8 cellular contexts compared by ENCODE assay signal in the genomic region with DNA sequence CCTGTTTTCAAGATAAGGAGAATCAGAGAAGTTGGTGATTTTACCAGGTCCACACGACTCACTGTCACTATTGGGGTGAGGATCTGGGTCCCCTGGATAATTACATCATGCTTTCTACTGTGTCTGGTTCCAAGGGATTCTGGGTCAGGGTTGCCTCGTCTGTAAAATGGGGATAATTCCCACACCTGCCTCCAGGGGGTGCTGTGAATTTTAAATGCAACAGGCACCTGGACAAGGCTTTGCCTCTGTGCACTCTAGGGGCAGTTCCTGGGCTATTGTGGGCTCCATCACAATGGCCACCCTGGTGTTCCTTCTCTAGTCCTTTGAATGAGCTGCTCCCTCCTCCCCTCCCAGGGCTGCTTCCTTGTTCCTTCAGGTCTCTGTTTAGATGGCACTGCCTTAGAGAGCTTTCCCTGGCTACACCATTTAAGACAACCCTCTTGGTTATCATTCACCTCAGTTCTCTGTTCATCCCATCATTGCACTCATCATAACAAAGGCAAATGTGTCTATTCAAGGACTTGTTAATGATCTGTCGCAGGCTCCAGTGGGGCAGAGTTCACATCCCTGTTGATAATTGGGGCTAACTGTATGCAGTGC.
DNase-seq lines count a peak whose midpoint lies in the region; ATAC-seq and TF ChIP-seq lines count a peak whose summit lies in the region.

No MANE protein-coding gene starts in this region.

- CTCF ChIA-PET in AG04450 (lab: Charles Lee), result interaction anchor here (0.6 to 1.2 kb wide), 2 partner anchors 10 to 69 kb away, joined by 3 to 6 read pairs; no protein-coding TSS in a partner anchor
- CTCF ChIA-PET in OCI-LY7 (lab: Charles Lee; ENCODE audit: unreplicated experiment), result no interaction called here

- no peaks in the 10 kb centered on the region for H3K9me2 ChIP-seq in OCI-LY7 (ENCODE audit: insufficient read depth, low read length)

- no peak overlapping the region for H3K4me2 ChIP-seq in OCI-LY7 (ENCODE audit: low read length)

- DNase-seq in AG04450 (ENCODE audit: low read depth, low spot score) (no peak), OCI-LY7 (ENCODE audit: low spot score) (peak; percentile 61), iPS DF 6.9 (ENCODE audit: low read depth, low spot score) (peak; percentile 75), G401 (ENCODE audit: low spot score) (no peak)
- DNase-seq in activated naive CD8-positive, alpha-beta T cell treated with anti-CD3 and anti-CD28 coated beads, Interleukin-2, amount 10 ng/mL, durations not matched to agents 7 days and 5 days, result peak; percentile 56
- DNase-seq in stimulated activated CD4-positive, alpha-beta T cell treated with anti-CD3 and anti-CD28 coated beads, Interleukin-2, amount 100 ng/mL, for 48 hours, result peak; percentile 57 to 64

- H3K4me1 Mint-ChIP-seq in activated naive CD8-positive, alpha-beta T cell treated with anti-CD3 and anti-CD28 coated beads, Interleukin-2, amount 10 ng/mL, durations not matched to agents 7 days and 5 days, result no peaks in the 10 kb centered on the region

- intact Hi-C loops in OCI-LY7 (cut with micrococcal nuclease; ENCODE audit: unreplicated experiment), result no loop called here

- H3K4me3 ChIP-seq in AG04450 (ENCODE audit: low read depth, low read length) (no peak overlapping the region), OCI-LY7 (ENCODE audit: low read depth, low read length, poor library complexity, severe bottlenecking) (no peak overlapping the region), iPS DF 6.9 (ENCODE audit: low read length) (no peak overlapping the region)

- H3K4me3 Mint-ChIP-seq in activated naive CD8-positive, alpha-beta T cell treated with anti-CD3 and anti-CD28 coated beads, Interleukin-2, amount 10 ng/mL, durations not matched to agents 7 days and 5 days, result no peak overlapping the region

- H3K79me2 ChIP-seq in OCI-LY7 (ENCODE audit: insufficient read depth, low read depth, low read length), result no peaks in the 10 kb centered on the region

- no peaks in the 10 kb centered on the region for H3K27me3 Mint-ChIP-seq in activated naive CD8-positive, alpha-beta T cell treated with anti-CD3 and anti-CD28 coated beads, Interleukin-2, amount 10 ng/mL, durations not matched to agents 7 days and 5 days

- H3K36me3 ChIP-seq in OCI-LY7 (ENCODE audit: insufficient read depth, low read length) (no peaks in the 10 kb centered on the region), iPS DF 6.9 (ENCODE audit: control insufficient read depth, insufficient read depth, low read length) (no peaks in the 10 kb centered on the region)

- WGBS in iPS DF 6.9 (ENCODE audit: insufficient coverage, insufficient read length), result no CpG with 5 or more reads among the region's 3 CpGs

- H2AFZ ChIP-seq in OCI-LY7 (ENCODE audit: low read length), result no peak overlapping the region

- H3K9me3 ChIP-seq in AG04450 (ENCODE audit: control insufficient read depth, insufficient read depth, low read length), result no peaks in the 10 kb centered on the region
- no peaks in the 10 kb centered on the region for H3K9me3 ChIP-seq in OCI-LY7 (ENCODE audit: low read length)
- no peaks in the 10 kb centered on the region for H3K9me3 ChIP-seq in iPS DF 6.9 (ENCODE audit: control insufficient read depth, insufficient read depth, low read length)

- no peaks in the 10 kb centered on the region for H4K20me1 ChIP-seq in OCI-LY7 (ENCODE audit: insufficient read depth, low read length)

- H3K27me3 ChIP-seq in AG04450 (ENCODE audit: control insufficient read depth, insufficient read depth, low read length) (peaks cover 32% of the 10 kb centered on the region), iPS DF 6.9 (ENCODE audit: control insufficient read depth, insufficient read depth, low read length) (no peaks in the 10 kb centered on the region; the same call in 1 of the 2 replicates)

- no peaks in the 10 kb centered on the region for H3K9me3 Mint-ChIP-seq in activated naive CD8-positive, alpha-beta T cell treated with anti-CD3 and anti-CD28 coated beads, Interleukin-2, amount 10 ng/mL, durations not matched to agents 7 days and 5 days

- POLR2A ChIA-PET in AG04450 (lab: Yijun Ruan, JAX) (no interaction called here), OCI-LY7 (lab: Charles Lee) (interaction anchor here (0.6 kb wide), 1 partner anchor 583 kb away, joined by 3 read pairs; no protein-coding TSS in a partner anchor)
- POLR2A ChIA-PET in activated naive CD8-positive, alpha-beta T cell treated with anti-CD3 and anti-CD28 coated beads, Interleukin-2, amount 10 ng/mL, durations not matched to agents 7 days and 5 days (lab: Charles Lee), result no interaction called here

- ATAC-seq in activated naive CD8-positive, alpha-beta T cell treated with anti-CD3 and anti-CD28 coated beads, Interleukin-2, amount 10 ng/mL, durations not matched to agents 7 days and 5 days (ENCODE audit: low read depth), result peak; percentile 54
- no peak for ATAC-seq in HG02981 (IDR thresholded peaks at IDR 0.05; ENCODE audit: unreplicated experiment)

- in situ Hi-C loops in G401 (cut with HindIII; ENCODE audit: low sequenced_read_pairs), result no loop called here

- no TSS peak for BruUV-seq in OCI-LY7 (replicated peaks; lab: Mats Ljungman, UMichigan)

- H3K4me1 ChIP-seq in OCI-LY7 (ENCODE audit: insufficient read depth, low read length, poor library complexity, severe bottlenecking), result no peaks in the 10 kb centered on the region
- H3K4me1 ChIP-seq in iPS DF 6.9 (ENCODE audit: control insufficient read depth, insufficient read depth, low read length), result peaks cover 6% of the 10 kb centered on the region; the same call in 1 of the 2 replicates

- H3K36me3 Mint-ChIP-seq in activated naive CD8-positive, alpha-beta T cell treated with anti-CD3 and anti-CD28 coated beads, Interleukin-2, amount 10 ng/mL, durations not matched to agents 7 days and 5 days, result no peaks in the 10 kb centered on the region

- H3K27ac Mint-ChIP-seq in activated naive CD8-positive, alpha-beta T cell treated with anti-CD3 and anti-CD28 coated beads, Interleukin-2, amount 10 ng/mL, durations not matched to agents 7 days and 5 days, result no peak overlapping the region

- no peak overlapping the region for H3K27ac ChIP-seq in AG04450 (ENCODE audit: low read depth, low read length)
- H3K27ac ChIP-seq in OCI-LY7 (ENCODE audit: low read depth, low read length, poor library complexity, severe bottlenecking), result no peak overlapping the region
- no peak overlapping the region for H3K27ac ChIP-seq in iPS DF 6.9 (ENCODE audit: low read length)

- TF ChIP-seq CTCF in AG04450 (IDR thresholded peaks at IDR 0.05; ENCODE audit: low read depth, low read length), result peak; percentile 57
- peak; percentile 80 for TF ChIP-seq CTCF in GM12873 (IDR thresholded peaks at IDR 0.05; ENCODE audit: insufficient read depth, low read depth, low read length, missing control alignments)
- TF ChIP-seq CTCF in OCI-LY7 (conservative IDR thresholded peaks at IDR 0.05; ENCODE audit: low read length), result peak; percentile 89

Comparison
In these comparisons a context has a peak if more than half of its experiments do, and no peak if none do; other contexts are left out.
1. DNase-seq: peak in OCI-LY7 (single experiment), activated naive CD8-positive, alpha-beta T cell treated with anti-CD3 and anti-CD28 coated beads, Interleukin-2, amount 10 ng/mL, durations not matched to agents 7 days and 5 days (single experiment), iPS DF 6.9 (single experiment) and stimulated activated CD4-positive, alpha-beta T cell treated with anti-CD3 and anti-CD28 coated beads, Interleukin-2, amount 100 ng/mL, for 48 hours (2 of 2); none in AG04450 (single experiment) and G401 (single experiment).
2. Peak in every context shown above with its lines, with median percentiles within 50 percentile points of each other: CTCF ChIP-seq.